ENCODE assay signal across 20 cellular contexts in genomic region chr13:25420161-25420560, GRCh38.
"Had no signal": no experiment of that assay in that cellular context is flagged by ENCODE, and none has a peak within 500 bp of the region (broad histone marks: within the 10 kb centered on the region; RNA-seq: fewer than 3 reads in every experiment).

No MANE protein-coding gene starts in this region.

- H3K4me3 ChIP-seq: adrenal gland, lower lobe of right lung, prostate gland, skin epidermis, tibial artery, vagina had no signal

- H3K27ac ChIP-seq: adrenal gland, lower lobe of right lung, prostate gland, skin epidermis, tibial artery, vagina, VCaP had no signal

- FAIRE-seq: colon, endometrium, islet of Langerhans had no signal

- H3K4me1 ChIP-seq: adrenal gland, lower lobe of right lung, prostate gland, tibial artery, vagina had no signal

- DNase-seq: activated CD4-positive, alpha-beta memory T cell treated with anti-CD3 and anti-CD28 coated beads, Interleukin-2, amount 10 ng/mL, durations not matched to agents 7 days and 5 days; activated CD4-positive, alpha-beta T cell treated with anti-CD3 and anti-CD28 coated beads for 36 hours; activated T-cell treated with anti-CD3 and anti-CD28 coated beads, Interleukin-2, amount 50 U/mL, for 24 hours; adrenal gland; left colon; lower lobe of right lung; nephron progenitor cell; occipital lobe; right cardiac atrium; stimulated activated CD4-positive, alpha-beta T cell treated with anti-CD3 and anti-CD28 coated beads, Interleukin-15, amount 100 ng/mL, for 24 hours; stimulated activated CD4-positive, alpha-beta T cell treated with anti-CD3 and anti-CD28 coated beads, Interleukin-4, amount 100 ng/mL, for 1 hour; stimulated activated naive CD4-positive, alpha-beta T cell; tibial artery had no signal

- H3K27me3 ChIP-seq: adrenal gland, vagina had no signal

- H3K9me3 ChIP-seq: adrenal gland, lower lobe of right lung, prostate gland, tibial artery, vagina had no signal

- ATAC-seq: activated CD4-positive, alpha-beta T cell treated with anti-CD3 and anti-CD28 coated beads for 36 hours; left colon; lower lobe of right lung; right cardiac atrium had no signal

- H3K36me3 ChIP-seq: adrenal gland, lower lobe of right lung, prostate gland, tibial artery, vagina had no signal
